ENCODE assay signal across 9 cellular contexts in the genomic region with DNA sequence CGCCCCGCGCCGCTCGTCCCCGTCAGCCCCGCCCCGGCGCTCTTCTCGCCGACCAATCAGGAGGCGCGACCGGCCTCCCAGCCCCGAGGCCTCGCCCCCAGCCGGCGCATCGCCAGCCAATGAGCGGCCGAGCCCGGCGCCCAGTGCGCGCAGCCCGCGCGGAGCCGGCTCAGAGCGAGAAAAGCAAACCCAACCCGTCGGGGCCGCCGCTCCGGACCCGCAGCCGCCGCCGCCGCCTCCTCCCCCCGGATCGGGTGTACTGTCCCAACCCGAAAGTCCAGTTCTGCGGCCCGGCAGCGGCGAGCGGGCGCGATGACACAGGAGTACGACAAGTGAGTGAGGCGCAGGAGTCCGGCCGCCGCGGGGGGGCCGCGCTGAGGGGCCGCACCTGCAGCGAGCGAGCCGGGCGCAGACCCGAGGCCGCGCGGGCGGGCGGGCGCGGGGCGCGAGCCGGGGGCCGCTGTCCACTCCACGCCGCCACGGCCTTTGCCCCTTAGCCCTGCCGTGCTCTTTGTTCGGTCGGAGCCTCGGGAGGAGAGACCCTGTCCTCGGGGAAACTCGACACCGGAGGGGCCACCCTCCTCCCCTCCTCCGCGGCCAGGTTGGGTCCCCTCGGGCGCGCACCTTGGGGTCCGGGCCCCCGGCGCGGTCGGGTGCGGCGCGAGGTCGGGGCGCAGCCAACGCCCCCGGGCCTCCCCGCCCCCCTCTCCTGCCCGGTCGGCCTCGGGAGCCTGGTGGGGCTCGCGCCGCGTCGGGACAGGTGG. TPM values are rescaled to one million over a fixed set of nuclear protein-coding genes. Genes with fewer than 3 reads are reported as not detected.
DNase-seq lines count a peak whose midpoint lies in the region; ATAC-seq, FAIRE-seq and TF ChIP-seq lines count a peak whose summit lies in the region.
"Had no signal": no experiment of that assay in that cellular context is flagged by ENCODE, and none has a peak within 500 bp of the region (broad histone marks: within the 10 kb centered on the region; RNA-seq: fewer than 3 reads in every experiment).

A gene with protein sequence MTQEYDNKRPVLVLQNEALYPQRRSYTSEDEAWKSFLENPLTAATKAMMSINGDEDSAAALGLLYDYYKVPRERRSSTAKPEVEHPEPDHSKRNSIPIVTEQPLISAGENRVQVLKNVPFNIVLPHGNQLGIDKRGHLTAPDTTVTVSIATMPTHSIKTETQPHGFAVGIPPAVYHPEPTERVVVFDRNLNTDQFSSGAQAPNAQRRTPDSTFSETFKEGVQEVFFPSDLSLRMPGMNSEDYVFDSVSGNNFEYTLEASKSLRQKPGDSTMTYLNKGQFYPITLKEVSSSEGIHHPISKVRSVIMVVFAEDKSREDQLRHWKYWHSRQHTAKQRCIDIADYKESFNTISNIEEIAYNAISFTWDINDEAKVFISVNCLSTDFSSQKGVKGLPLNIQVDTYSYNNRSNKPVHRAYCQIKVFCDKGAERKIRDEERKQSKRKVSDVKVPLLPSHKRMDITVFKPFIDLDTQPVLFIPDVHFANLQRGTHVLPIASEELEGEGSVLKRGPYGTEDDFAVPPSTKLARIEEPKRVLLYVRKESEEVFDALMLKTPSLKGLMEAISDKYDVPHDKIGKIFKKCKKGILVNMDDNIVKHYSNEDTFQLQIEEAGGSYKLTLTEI (plus strand): TSS at position 172 of the 764 bp plus-strand sequence. CDS start 141 bp downstream, at position 313.

- H3K27ac Mint-ChIP-seq in WTC11, result no peak within 1 kb of the TSS

- no peaks in the 10 kb centered on the region for H4K20me1 ChIP-seq in smooth muscle cell (ENCODE audit: low read depth)

- no peak for TF ChIP-seq CTCF in A549 (IDR thresholded peaks at IDR 0.05)
- TF ChIP-seq CTCF in WTC11 (IDR thresholded peaks at IDR 0.05), result no peak
- TF ChIP-seq CTCF in cardiac fibroblast (IDR thresholded peaks at IDR 0.05; ENCODE audit: low read depth, low read length), result no peak
- TF ChIP-seq CTCF in smooth muscle cell (IDR thresholded peaks at IDR 0.05; ENCODE audit: borderline replicate concordance, insufficient read depth, poor library complexity, severe bottlenecking), result no peak

- CTCF ChIA-PET in A549 (lab: Yijun Ruan, JAX) (interaction anchor here (1.7 to 1.8 kb wide), 2 partner anchors 10 to 33 kb away, joined by 7 to 8 read pairs; no protein-coding TSS in a partner anchor), WTC11 (lab: Charles Lee) (no interaction called here)

- peak within 1 kb of the TSS; percentile 89 for H2AFZ ChIP-seq in smooth muscle cell (ENCODE audit: low read depth)

- H3K9me3 Mint-ChIP-seq in WTC11, result no peaks in the 10 kb centered on the region

- 0 out of 3 replicates have a peak, but pooled peaks cover 3% of the 10 kb centered on the region for H3K4me1 ChIP-seq in A549
- peaks cover 10% of the 10 kb centered on the region for H3K4me1 ChIP-seq in smooth muscle cell (ENCODE audit: low read depth)

- H3K27ac ChIP-seq in A549, result peak within 1 kb of the TSS; percentile 69 to 89
- H3K27ac ChIP-seq in smooth muscle cell (ENCODE audit: low read depth), result peak within 1 kb of the TSS; percentile 23

- 0% methylated on average over 5 of the region's 111 CpGs for WGBS in A549 (ENCODE audit: missing lambda C conversion rate)
- WGBS in smooth muscle cell (ENCODE audit: low lambda C conversion rate), result under 1% methylated on average over 52 of the region's 111 CpGs

- H3K4me3 Mint-ChIP-seq in WTC11, result peak within 1 kb of the TSS; percentile 87

- peak within 1 kb of the TSS; percentile 82 for H3K4me3 ChIP-seq in A549
- peak within 1 kb of the TSS; percentile 50 to 59 for H3K4me3 ChIP-seq in cardiac fibroblast (replicated peaks in 1 of 2; ENCODE audit: low read depth in 2 of 2, low read length in 2 of 2)
- peak within 1 kb of the TSS; percentile 85 for H3K4me3 ChIP-seq in smooth muscle cell

- H3K36me3 ChIP-seq in smooth muscle cell (ENCODE audit: low read depth), result no peaks in the 10 kb centered on the region

- peaks cover 4% of the 10 kb centered on the region for H3K79me2 ChIP-seq in smooth muscle cell (ENCODE audit: low read depth)

- H3K9me3 ChIP-seq in A549 (no peaks in the 10 kb centered on the region), smooth muscle cell (replicated peaks; ENCODE audit: low read depth) (no peaks in the 10 kb centered on the region)

- no peak for TF ChIP-seq EP300 in A549 (IDR thresholded peaks at IDR 0.05)

- FAIRE-seq in A549 (lab: Jason Lieb, UNC), result no peak
- FAIRE-seq: G401.6 had no signal

- TF ChIP-seq POLR2A in A549 (IDR thresholded peaks at IDR 0.05; ENCODE audit: low read length), result peak; percentile 9; the same call in 1 of the 2 replicates

- peak within 1 kb of the TSS; percentile 64 for H3K9ac ChIP-seq in smooth muscle cell (ENCODE audit: low read depth)

- ATAC-seq in A549 (peak; percentile 92 to 97), GM18907 (IDR thresholded peaks at IDR 0.05; ENCODE audit: unreplicated experiment) (peak; percentile 93), HG03159 (IDR thresholded peaks at IDR 0.05; ENCODE audit: unreplicated experiment) (peak; percentile 95), WTC11 (peak; percentile 93)

- H3K4me2 ChIP-seq in A549, result peak within 1 kb of the TSS; percentile 98
- peak within 1 kb of the TSS; percentile 91 for H3K4me2 ChIP-seq in smooth muscle cell

- no peak for TF ChIP-seq RAD21 in A549 (conservative IDR thresholded peaks at IDR 0.05 in 1 of 2, IDR thresholded peaks at IDR 0.05 in 1 of 2)

- POLR2A ChIA-PET in A549 (lab: Yijun Ruan, JAX), result no interaction called here
- POLR2A ChIA-PET in WTC11 (lab: Charles Lee), result no interaction called here

- H3K27me3 ChIP-seq in smooth muscle cell (ENCODE audit: low read depth), result peaks cover 21% of the 10 kb centered on the region

- H3K36me3 Mint-ChIP-seq in WTC11, result no peaks in the 10 kb centered on the region

- DNase-seq in A549 (ENCODE audit: low read depth in 1 of 2, low spot score in 1 of 2) (peak; percentile 92 to 97), NCI-H2196 treated with DMSO at 0.1 percent for 48 hours (lab: John Stamatoyannopoulos, UW; ENCODE audit: unreplicated experiment) (peak; percentile 77), WTC11 (ENCODE audit: low spot score) (peak; percentile 92), cardiac fibroblast (ENCODE audit: low read depth in 2 of 2) (peak; percentile 89 to 93), iPS-NIHi7 (ENCODE audit: extremely low spot score) (peak; percentile 100), smooth muscle cell (lab: John Stamatoyannopoulos, UW; ENCODE audit: unreplicated experiment) (peak; percentile 62)

- H3F3A ChIP-seq in smooth muscle cell (ENCODE audit: low read depth), result no peaks in the 10 kb centered on the region

- H3K27me3 Mint-ChIP-seq in WTC11 (ENCODE audit: low read depth), result peaks cover 54% of the 10 kb centered on the region

- peaks cover 19% of the 10 kb centered on the region for H3K4me1 Mint-ChIP-seq in WTC11

TF ChIP-seq in A549, 52 proteins besides CTCF, POLR2A, EP300 and RAD21:
- 0 out of 2 replicates have a peak, but pooled peaks have one; percentile 41 for TF ChIP-seq RFX5 (IDR thresholded peaks at IDR 0.05)
- TF ChIP-seq JUN (IDR thresholded peaks at IDR 0.05), result peak in 1 of 2 experiments; percentile 21; a peak in 1 of 5 replicates
- TF ChIP-seq PHF8 (IDR thresholded peaks at IDR 0.05; ENCODE audit: borderline replicate concordance, low read depth), result peak; percentile 33; the same call in 1 of the 2 replicates
- no peak for TF ChIP-seq BCL3 (IDR thresholded peaks at IDR 0.05)
TF ChIP-seq in A549: peak in this region for 3.

TF ChIP-seq in WTC11, 78 proteins besides CTCF, POLR2A, EP300 and RAD21 (continues in another document):
- TF ChIP-seq ELF4 (CRISPR knock-in tag; IDR thresholded peaks at IDR 0.05; ENCODE audit: low read depth), result 0 out of 2 replicates have a peak, but pooled peaks have one; percentile 57
- TF ChIP-seq, protein P1, sequence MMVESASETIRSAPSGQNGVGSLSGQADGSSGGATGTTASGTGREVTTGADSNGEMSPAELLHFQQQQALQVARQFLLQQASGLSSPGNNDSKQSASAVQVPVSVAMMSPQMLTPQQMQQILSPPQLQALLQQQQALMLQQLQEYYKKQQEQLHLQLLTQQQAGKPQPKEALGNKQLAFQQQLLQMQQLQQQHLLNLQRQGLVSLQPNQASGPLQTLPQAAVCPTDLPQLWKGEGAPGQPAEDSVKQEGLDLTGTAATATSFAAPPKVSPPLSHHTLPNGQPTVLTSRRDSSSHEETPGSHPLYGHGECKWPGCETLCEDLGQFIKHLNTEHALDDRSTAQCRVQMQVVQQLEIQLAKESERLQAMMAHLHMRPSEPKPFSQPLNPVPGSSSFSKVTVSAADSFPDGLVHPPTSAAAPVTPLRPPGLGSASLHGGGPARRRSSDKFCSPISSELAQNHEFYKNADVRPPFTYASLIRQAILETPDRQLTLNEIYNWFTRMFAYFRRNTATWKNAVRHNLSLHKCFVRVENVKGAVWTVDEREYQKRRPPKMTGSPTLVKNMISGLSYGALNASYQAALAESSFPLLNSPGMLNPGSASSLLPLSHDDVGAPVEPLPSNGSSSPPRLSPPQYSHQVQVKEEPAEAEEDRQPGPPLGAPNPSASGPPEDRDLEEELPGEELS (CRISPR knock-in tag; IDR thresholded peaks at IDR 0.05), result no peak
- TF ChIP-seq, protein P2, sequence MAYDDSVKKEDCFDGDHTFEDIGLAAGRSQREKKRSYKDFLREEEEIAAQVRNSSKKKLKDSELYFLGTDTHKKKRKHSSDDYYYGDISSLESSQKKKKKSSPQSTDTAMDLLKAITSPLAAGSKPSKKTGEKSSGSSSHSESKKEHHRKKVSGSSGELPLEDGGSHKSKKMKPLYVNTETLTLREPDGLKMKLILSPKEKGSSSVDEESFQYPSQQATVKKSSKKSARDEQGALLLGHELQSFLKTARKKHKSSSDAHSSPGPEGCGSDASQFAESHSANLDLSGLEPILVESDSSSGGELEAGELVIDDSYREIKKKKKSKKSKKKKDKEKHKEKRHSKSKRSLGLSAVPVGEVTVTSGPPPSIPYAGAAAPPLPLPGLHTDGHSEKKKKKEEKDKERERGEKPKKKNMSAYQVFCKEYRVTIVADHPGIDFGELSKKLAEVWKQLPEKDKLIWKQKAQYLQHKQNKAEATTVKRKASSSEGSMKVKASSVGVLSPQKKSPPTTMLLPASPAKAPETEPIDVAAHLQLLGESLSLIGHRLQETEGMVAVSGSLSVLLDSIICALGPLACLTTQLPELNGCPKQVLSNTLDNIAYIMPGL (CRISPR knock-in tag; IDR thresholded peaks at IDR 0.05), result no peak
- TF ChIP-seq NFYB (CRISPR knock-in tag; conservative IDR thresholded peaks at IDR 0.05; ENCODE audit: low read depth), result peak; percentile 55
- no peak for TF ChIP-seq ZNF219 (CRISPR knock-in tag; IDR thresholded peaks at IDR 0.05; ENCODE audit: borderline replicate concordance)
- TF ChIP-seq ZNF423 (CRISPR knock-in tag; IDR thresholded peaks at IDR 0.05), result peak; percentile 71; the same call in 1 of the 2 replicates
- no peak for TF ChIP-seq ZNF416 (CRISPR knock-in tag; IDR thresholded peaks at IDR 0.05)

RNA-seq across cellular contexts. Expression of the gene that starts here (rescaled TPM):
- polyA plus RNA-seq in A549 (2011; rRNA removed) (1.2 and 1.7 TPM in 2 replicates), A549 (2017; fragmentation: RNase III; extraction: RNeasy Plus Mini Kit Qiagen cat#74134 plus additional on column Dnase treatment) (0.59 to 0.84 TPM (median 0.68 TPM) in 3 replicates), smooth muscle cell (2.0 and 7.9 TPM in 2 replicates)
- 0.93 and 0.98 TPM in 2 replicates for polyA plus RNA-seq in A549 (2012; cell fraction: cytosol; rRNA removed)
- 1.4 and 1.5 TPM in 2 replicates for polyA plus RNA-seq in A549 (2012; cell fraction: nucleus; rRNA removed)
- 0.92 and 3.4 TPM in 2 replicates for polyA minus RNA-seq in A549 (2011; rRNA and poly(A)+ RNA removed)
- total RNA-seq in WTC11 (2021) (2.7 to 5.0 TPM (median 4.7 TPM) in 3 replicates), smooth muscle cell (21.4 and 26.8 TPM in 2 replicates)

Comparison
In these comparisons a context has a peak if more than half of its experiments do, and no peak if none do; other contexts are left out.
1. Peak in every context shown above with its lines: DNase-seq, ATAC-seq, H3K4me3 ChIP-seq and H3K27ac ChIP-seq.